ENCODE assay signal across 8 cellular contexts in genomic region chr6:33275795-33276580, GRCh38. TPM values are rescaled to one million over a fixed set of nuclear protein-coding genes. Genes with fewer than 3 reads are reported as not detected.
DNase-seq lines count a peak whose midpoint lies in the region; ATAC-seq, FAIRE-seq and TF ChIP-seq lines count a peak whose summit lies in the region.
"Not testable (repeated sequence)": the region's sequence is repeated elsewhere in the genome, so short reads cannot be mapped to it uniquely, and the experiment has no call there.

No MANE protein-coding gene starts in this region.

- peaks cover 75% of the 10 kb centered on the region for H3F3A ChIP-seq in DOHH2 (ENCODE audit: control insufficient read depth, insufficient read depth)

- CTCF ChIA-PET in WTC11 (lab: Charles Lee) (interaction anchor here (1.5 to 3.1 kb wide), 8 partner anchors 13 to 291 kb away, joined by 5 to 40 read pairs (median 13); partner anchors contain the start of genes HSD17B8, PFDN6, RGL2 and WDR46), GM12878 (lab: Yijun Ruan, JAX) (interaction anchor here (0.9 to 3.9 kb wide), 7 partner anchors 12 to 149 kb away, joined by 3 to 30 read pairs (median 7); partner anchors contain the start of genes PFDN6, RGL2, WDR46 and ZBTB22)

- peak overlapping the region; percentile 93 for H3K4me3 ChIP-seq in DOHH2 (ENCODE audit: low read length)
- H3K4me3 ChIP-seq in LNCaP clone FGC (ENCODE audit: low read depth, low read length), result peak overlapping the region; percentile 50
- H3K4me3 ChIP-seq in GM12878, result peak overlapping the region; percentile 87
- H3K4me3 ChIP-seq in esophagus muscularis mucosa, result peak overlapping the region; percentile 73 to 79 (median 78)
- peak overlapping the region; percentile 86 for H3K4me3 ChIP-seq in lower lobe of right lung
- H3K4me3 ChIP-seq in prostate gland, result peak overlapping the region in 1 of 2 donors; percentile 74
- H3K4me3 ChIP-seq in tibial nerve, result peak overlapping the region in 3 of 4 donors; percentile 65 to 95 (median 70)

- H3K79me2 ChIP-seq in DOHH2 (ENCODE audit: control insufficient read depth, low read length) (peaks cover 49% of the 10 kb centered on the region), GM12878 (ENCODE audit: control insufficient read depth, insufficient read depth, low read length) (peaks cover 62% of the 10 kb centered on the region)

- H2AFZ ChIP-seq in GM12878 (ENCODE audit: control insufficient read depth, low read depth, low read length), result not testable (repeated sequence)

- H3K36me3 ChIP-seq in DOHH2 (ENCODE audit: control insufficient read depth, low read length), result peaks cover 93% of the 10 kb centered on the region
- peaks cover 22 to 25% of the 10 kb centered on the region in 2 experiments for H3K36me3 ChIP-seq in GM12878 (ENCODE audit: control insufficient read depth in 2 of 2, insufficient read depth in 2 of 2, low read length in 1 of 2)
- peaks cover 18 to 61% (median 56%) of the 10 kb centered on the region in 4 donors for H3K36me3 ChIP-seq in esophagus muscularis mucosa
- H3K36me3 ChIP-seq in lower lobe of right lung, result peaks cover 66% of the 10 kb centered on the region
- H3K36me3 ChIP-seq in prostate gland, result not testable (repeated sequence)
- peaks cover 0 to 60% (median 25%) of the 10 kb centered on the region in 3 donors for H3K36me3 ChIP-seq in tibial nerve

- RAD21 ChIA-PET in GM12878 (lab: Charles Lee; ENCODE audit: unreplicated experiment), result interaction anchor here (1.3 kb wide), 1 partner anchor 119 kb away, joined by 3 read pairs; no protein-coding TSS in a partner anchor

- not testable (repeated sequence) for ATAC-seq in WTC11, GM12878, lower lobe of right lung

- H3K4me1 ChIP-seq in DOHH2 (ENCODE audit: control insufficient read depth, low read length) (peaks cover 71% of the 10 kb centered on the region), GM12878 (ENCODE audit: control insufficient read depth, insufficient read depth, low read length) (peaks cover 22% of the 10 kb centered on the region), esophagus muscularis mucosa (peaks cover 54 to 77% (median 70%) of the 10 kb centered on the region in 4 donors), lower lobe of right lung (peaks cover 71% of the 10 kb centered on the region), prostate gland (replicated peaks) (peaks cover 28% of the 10 kb centered on the region), tibial nerve (peaks cover 3 to 69% (median 54%) of the 10 kb centered on the region in 4 donors)

- H3K27ac ChIP-seq in DOHH2 (ENCODE audit: low read depth, low read length) (peak overlapping the region; percentile 80), GM12878 (ENCODE audit: control insufficient read depth, insufficient read depth) (peak overlapping the region; percentile 86), esophagus muscularis mucosa (replicated peaks in 1 of 4) (peak overlapping the region; percentile 83 to 93 (median 90)), lower lobe of right lung (peak overlapping the region; percentile 95), prostate gland (peak overlapping the region; percentile 87), tibial nerve (peak overlapping the region in 3 of 4 donors; percentile 85 to 95 (median 89))

- H3K27ac Mint-ChIP-seq in WTC11, result peak overlapping the region; percentile 100

- peaks cover 53% of the 10 kb centered on the region for H3K36me3 Mint-ChIP-seq in WTC11

- whole genome bisulfite sequencing in GM12878 (ENCODE audit: insufficient coverage, insufficient replicate concordance, low lambda C conversion rate, missing lambda C conversion rate), result 17% methylated on average over 16 of the region's 16 CpGs
- WGBS in esophagus muscularis mucosa, result 73% methylated on average over 16 of the region's 16 CpGs
- 83% methylated on average over 16 of the region's 16 CpGs for WGBS in prostate gland
- 73 to 74% methylated on average over 16 of the region's 16 CpGs for WGBS in tibial nerve, 2 donors

- not testable (repeated sequence) for BruUV-seq in GM12878 (replicated peaks; lab: Mats Ljungman, UMichigan)

- H3K9me2 ChIP-seq in DOHH2 (replicated peaks; ENCODE audit: control insufficient read depth, low read length), result not testable (repeated sequence)

- DNase-seq in LNCaP clone FGC (ENCODE audit: low read depth); WTC11 (ENCODE audit: low spot score); GM12878 (ENCODE audit: low read depth, low spot score); esophagus muscularis mucosa (ENCODE audit: extremely low spot score); lower lobe of right lung; prostate gland (ENCODE audit: low spot score); tibial nerve (ENCODE audit: low spot score in 2 of 2): not testable (repeated sequence)

- peak overlapping the region; percentile 88 for H3K9ac ChIP-seq in GM12878 (ENCODE audit: control insufficient read depth, insufficient read depth, low read length)

- SMC1A ChIA-PET in GM12878 (lab: Charles Lee; ENCODE audit: uncharacterized antibody, unreplicated experiment), result interaction anchor here (1.3 to 3.6 kb wide), 3 partner anchors 8 to 35 kb away, joined by 4 to 25 read pairs (median 5); partner anchors contain the start of genes PFDN6 and WDR46

- H3K27me3 Mint-ChIP-seq in WTC11 (ENCODE audit: low read depth), result not testable (repeated sequence)

- H4K20me1 ChIP-seq in DOHH2 (ENCODE audit: control insufficient read depth, insufficient read depth, low read depth, low read length), result peaks cover 25% of the 10 kb centered on the region
- not testable (repeated sequence) for H4K20me1 ChIP-seq in GM12878 (ENCODE audit: control insufficient read depth, insufficient read depth)

- not testable (repeated sequence) for H3K9me3 ChIP-seq in DOHH2 (ENCODE audit: control insufficient read depth, insufficient read depth, low read length); GM12878 (replicated peaks; ENCODE audit: control insufficient read depth, insufficient read depth, low read length); esophagus muscularis mucosa; lower lobe of right lung; prostate gland; tibial nerve

- not testable (repeated sequence) for TF ChIP-seq CTCF in DOHH2 (IDR thresholded peaks at IDR 0.05; ENCODE audit: low read depth, low read length, poor library complexity, severe bottlenecking); LNCaP clone FGC (IDR thresholded peaks at IDR 0.05; ENCODE audit: control insufficient read depth, extremely low read depth, insufficient read depth); WTC11 (IDR thresholded peaks at IDR 0.05); GM12878 (IDR thresholded peaks at IDR 0.05 in 2 of 3, conservative IDR thresholded peaks at IDR 0.05 in 1 of 3; ENCODE audit: control insufficient read depth in 2 of 3, extremely low read depth in 1 of 3, insufficient read depth in 1 of 3, low read depth in 3 of 3, low read length in 3 of 3); esophagus muscularis mucosa (IDR thresholded peaks at IDR 0.05); lower lobe of right lung (IDR thresholded peaks at IDR 0.05); prostate gland (IDR thresholded peaks at IDR 0.05); tibial nerve (IDR thresholded peaks at IDR 0.05)

- TF ChIP-seq EP300 in GM12878 (IDR thresholded peaks at IDR 0.05; ENCODE audit: borderline replicate concordance in 1 of 2, control insufficient read depth in 1 of 2, low read depth in 2 of 2, low read length in 2 of 2); esophagus muscularis mucosa (IDR thresholded peaks at IDR 0.05); tibial nerve (IDR thresholded peaks at IDR 0.05): not testable (repeated sequence)

- H3K9me3 Mint-ChIP-seq in WTC11, result not testable (repeated sequence)

- POLR2A ChIA-PET in WTC11 (lab: Charles Lee) (interaction anchor here (1.7 to 3.2 kb wide), 2 partner anchors 13 to 27 kb away, joined by 11 to 27 read pairs; partner anchors contain the start of genes PFDN6 and WDR46), GM12878 (lab: Charles Lee) (interaction anchor here (0.5 to 3.9 kb wide), 5 partner anchors 13 to 151 kb away, joined by 5 to 38 read pairs (median 10); partner anchors contain the start of genes PFDN6 and WDR46)

- H3K4me3 Mint-ChIP-seq in WTC11, result peak overlapping the region; percentile 96

- in situ Hi-C loops in GM12878 (cut with MboI), result not testable (repeated sequence)

- FAIRE-seq in GM12878 (lab: Jason Lieb, UNC), result not testable (repeated sequence)

- H3K4me2 ChIP-seq in DOHH2 (ENCODE audit: low read length) (peak overlapping the region; percentile 99), GM12878 (ENCODE audit: control insufficient read depth, insufficient read depth) (peak overlapping the region; percentile 83)

- H3K4me1 Mint-ChIP-seq in WTC11, result peaks cover 56% of the 10 kb centered on the region

- TF ChIP-seq POLR2A in GM12878 (IDR thresholded peaks at IDR 0.05; ENCODE audit: low read depth, low read length); esophagus muscularis mucosa (IDR thresholded peaks at IDR 0.05; ENCODE audit: low read depth); prostate gland (IDR thresholded peaks at IDR 0.05); tibial nerve (IDR thresholded peaks at IDR 0.05): not testable (repeated sequence)

- intact Hi-C loops in GM12878 (cut with micrococcal nuclease; ENCODE audit: unreplicated experiment), result loop anchor here (2.0 to 5.0 kb wide), 2 partner anchors 69 to 116 kb away; partner anchors contain the start of gene KIFC1
- intact Hi-C loops in esophagus muscularis mucosa (cut with DNase I); lower lobe of right lung (cut with DNase I); prostate gland (cut with DNase I): not testable (repeated sequence)

- TF ChIP-seq RAD21 in GM12878 (IDR thresholded peaks at IDR 0.05; ENCODE audit: insufficient read depth, low read depth, low read length), result not testable (repeated sequence)

- H3K27me3 ChIP-seq in DOHH2 (ENCODE audit: control insufficient read depth, low read length); GM12878 (replicated peaks in 1 of 2; ENCODE audit: control insufficient read depth in 2 of 2, insufficient read depth in 2 of 2, low read length in 1 of 2); esophagus muscularis mucosa; lower lobe of right lung (ENCODE audit: low read depth); prostate gland (replicated peaks; ENCODE audit: insufficient read depth); tibial nerve: not testable (repeated sequence)

RNA-seq across cellular contexts. Expression of gene B3GALT4, which starts 0.9 kb away (rescaled TPM):
- total RNA-seq in WTC11 (2021), result 3.2 to 5.0 TPM (median 4.1 TPM) in 3 replicates
- 14.5 and 15.4 TPM in 2 replicates for total RNA-seq in GM12878 (2013; cell fraction: nucleolus; rRNA removed)
- total RNA-seq in GM12878 (2014; rRNA removed), result 6.8 and 8.2 TPM in 2 replicates
- 2.8 and 2.9 TPM in 2 replicates for total RNA-seq in GM12878 (2014; rRNA removed; fragmentation: Illumina TruSeq; extraction: Trizol)
- total RNA-seq in GM12878 (2021), result 6.2 and 6.5 TPM in 2 replicates
- polyA plus RNA-seq in GM12878 (2011; ENCODE audit: low read depth), result 1.5 TPM
- 1.0 and 1.8 TPM in 2 replicates for polyA plus RNA-seq in GM12878 (2011; rRNA removed)
- 2.4 and 3.0 TPM in 2 replicates for polyA plus RNA-seq in GM12878 (2011; cell fraction: cytosol; rRNA removed)
- polyA plus RNA-seq in GM12878 (2011; cell fraction: nucleus; rRNA removed), result 3.8 and 4.4 TPM in 2 replicates
- 5.8 TPM in 2 replicates for polyA plus RNA-seq in GM12878 (2012)
- polyA plus RNA-seq in GM12878 (2014; fragmentation: Illumina TruSeq; extraction: Trizol), result 0.33 and 0.98 TPM in 2 replicates
- polyA plus RNA-seq in GM12878 (2014; fragmentation: Nextera tagmentation; extraction: Ambion mirVana), result under 1 TPM; 0.27 to 0.37 TPM
- polyA plus RNA-seq in GM12878 (2014; rRNA removed), result 4.6 and 5.1 TPM in 2 replicates
- polyA plus RNA-seq in GM12878 (2016; fragmentation: Nextera tagmentation; extraction: Ambion mirVana), result 1 to 10 TPM; 2.4 to 3.8 TPM
- polyA minus RNA-seq in GM12878 (2011; rRNA and poly(A)+ RNA removed), result 2.7 and 7.0 TPM in 2 replicates
- polyA minus RNA-seq in GM12878 (2011; cell fraction: cytosol; rRNA and poly(A)+ RNA removed), result 1.7 and 3.2 TPM in 2 replicates
- polyA minus RNA-seq in GM12878 (2011; cell fraction: nucleus; rRNA and poly(A)+ RNA removed), result 12.5 and 20.7 TPM in 2 replicates
- total RNA-seq in esophagus muscularis mucosa, result 10 to 100 TPM; 13.1 to 26.8 (median 24.2) TPM
- 19.6 TPM for total RNA-seq in lower lobe of right lung
- total RNA-seq in prostate gland, result 10 to 100 TPM; 15.8 to 21.4 TPM
- 10 to 100 TPM in 3 of 4 donors, 1 to 10 TPM in 1; 7.5 to 30.4 (median 17.7) TPM for total RNA-seq in tibial nerve

RNA-seq across cellular contexts. Expression of gene RPS18, which starts 4.1 kb away (rescaled TPM):
- total RNA-seq in WTC11 (2021), result 2,857 to 3,321 TPM (median 3,240 TPM) in 3 replicates
- total RNA-seq in GM12878 (2013; cell fraction: nucleolus; rRNA removed), result 558 and 624 TPM in 2 replicates
- total RNA-seq in GM12878 (2014; rRNA removed), result 6,753 and 7,288 TPM in 2 replicates
- 7,180 and 7,566 TPM in 2 replicates for total RNA-seq in GM12878 (2014; rRNA removed; fragmentation: Illumina TruSeq; extraction: Trizol)
- 5,526 and 5,774 TPM in 2 replicates for total RNA-seq in GM12878 (2021)
- polyA plus RNA-seq in GM12878 (2011; ENCODE audit: low read depth), result 17,971 TPM
- 8,077 and 9,878 TPM in 2 replicates for polyA plus RNA-seq in GM12878 (2011; rRNA removed)
- polyA plus RNA-seq in GM12878 (2011; cell fraction: cytosol; rRNA removed), result 10,835 and 16,153 TPM in 2 replicates
- 3,547 and 5,859 TPM in 2 replicates for polyA plus RNA-seq in GM12878 (2011; cell fraction: nucleus; rRNA removed)
- 12,427 and 13,567 TPM in 2 replicates for polyA plus RNA-seq in GM12878 (2012)
- polyA plus RNA-seq in GM12878 (2014; fragmentation: Illumina TruSeq; extraction: Trizol), result 7,632 and 8,884 TPM in 2 replicates
- over 10,000 TPM; 17,270 to 20,828 TPM for polyA plus RNA-seq in GM12878 (2014; fragmentation: Nextera tagmentation; extraction: Ambion mirVana)
- polyA plus RNA-seq in GM12878 (2014; rRNA removed), result 9,185 and 10,303 TPM in 2 replicates
- polyA plus RNA-seq in GM12878 (2016; fragmentation: Nextera tagmentation; extraction: Ambion mirVana), result 1,000 to 10,000 TPM; 4,228 to 4,318 TPM
- polyA minus RNA-seq in GM12878 (2011; rRNA and poly(A)+ RNA removed), result 5,090 and 5,101 TPM in 2 replicates
- 963 and 1,029 TPM in 2 replicates for polyA minus RNA-seq in GM12878 (2011; cell fraction: cytosol; rRNA and poly(A)+ RNA removed)
- polyA minus RNA-seq in GM12878 (2011; cell fraction: nucleus; rRNA and poly(A)+ RNA removed), result 288 and 344 TPM in 2 replicates
- total RNA-seq in esophagus muscularis mucosa, result 1,000 to 10,000 TPM; 1,642 to 3,082 (median 2,562) TPM
- 1,662 TPM for total RNA-seq in lower lobe of right lung
- total RNA-seq in prostate gland, result 1,000 to 10,000 TPM; 1,990 to 4,594 TPM
- 1,000 to 10,000 TPM; 2,115 to 2,529 (median 2,306) TPM for total RNA-seq in tibial nerve

RNA-seq across cellular contexts. Expression of gene VPS52, which starts 4.3 kb away (rescaled TPM):
- 43.0 to 46.8 TPM (median 43.1 TPM) in 3 replicates for total RNA-seq in WTC11 (2021)
- 85.4 and 91.2 TPM in 2 replicates for total RNA-seq in GM12878 (2013; cell fraction: nucleolus; rRNA removed)
- 32.4 and 33.9 TPM in 2 replicates for total RNA-seq in GM12878 (2014; rRNA removed)
- total RNA-seq in GM12878 (2014; rRNA removed; fragmentation: Illumina TruSeq; extraction: Trizol), result 20.9 and 22.1 TPM in 2 replicates
- total RNA-seq in GM12878 (2021), result 36.1 and 38.1 TPM in 2 replicates
- polyA plus RNA-seq in GM12878 (2011; ENCODE audit: low read depth), result 38.1 TPM
- 29.7 and 52.7 TPM in 2 replicates for polyA plus RNA-seq in GM12878 (2011; rRNA removed)
- 47.5 and 60.5 TPM in 2 replicates for polyA plus RNA-seq in GM12878 (2011; cell fraction: cytosol; rRNA removed)
- polyA plus RNA-seq in GM12878 (2011; cell fraction: nucleus; rRNA removed), result 264 and 288 TPM in 2 replicates
- polyA plus RNA-seq in GM12878 (2012), result 34.5 and 39.0 TPM in 2 replicates
- 34.1 and 47.1 TPM in 2 replicates for polyA plus RNA-seq in GM12878 (2014; fragmentation: Illumina TruSeq; extraction: Trizol)
- 10 to 100 TPM; 11.3 to 13.2 TPM for polyA plus RNA-seq in GM12878 (2014; fragmentation: Nextera tagmentation; extraction: Ambion mirVana)
- 47.0 and 51.2 TPM in 2 replicates for polyA plus RNA-seq in GM12878 (2014; rRNA removed)
- polyA plus RNA-seq in GM12878 (2016; fragmentation: Nextera tagmentation; extraction: Ambion mirVana), result 10 to 100 TPM; 36.0 to 37.3 TPM
- polyA minus RNA-seq in GM12878 (2011; rRNA and poly(A)+ RNA removed), result 84.5 and 88.1 TPM in 2 replicates
- polyA minus RNA-seq in GM12878 (2011; cell fraction: cytosol; rRNA and poly(A)+ RNA removed), result 17.4 and 24.1 TPM in 2 replicates
- 94.5 and 122 TPM in 2 replicates for polyA minus RNA-seq in GM12878 (2011; cell fraction: nucleus; rRNA and poly(A)+ RNA removed)
- 10 to 100 TPM; 22.5 to 34.9 (median 31.8) TPM for total RNA-seq in esophagus muscularis mucosa
- total RNA-seq in lower lobe of right lung, result 59.7 TPM
- 10 to 100 TPM; 42.2 to 55.0 TPM for total RNA-seq in prostate gland
- 10 to 100 TPM; 37.7 to 46.5 (median 45.2) TPM for total RNA-seq in tibial nerve

RNA-seq across cellular contexts. Expression of gene WDR46, which starts 13.1 kb away (rescaled TPM):
- total RNA-seq in WTC11 (2021) (72.0 to 94.5 TPM (median 72.4 TPM) in 3 replicates), GM12878 (2014; rRNA removed) (82.7 and 98.4 TPM in 2 replicates), GM12878 (2014; rRNA removed; fragmentation: Illumina TruSeq; extraction: Trizol) (93.9 and 98.0 TPM in 2 replicates), GM12878 (2021) (90.4 and 96.4 TPM in 2 replicates), esophagus muscularis mucosa (10 to 100 TPM; 30.5 to 42.6 (median 35.7) TPM), lower lobe of right lung (34.4 TPM), prostate gland (10 to 100 TPM; 41.3 to 47.2 TPM), tibial nerve (10 to 100 TPM; 46.5 to 88.4 (median 69.1) TPM)
- 48.9 and 51.3 TPM in 2 replicates for total RNA-seq in GM12878 (2013; cell fraction: nucleolus; rRNA removed)
- polyA plus RNA-seq in GM12878 (2011; ENCODE audit: low read depth), result 30.0 TPM
- polyA plus RNA-seq in GM12878 (2011; rRNA removed) (31.7 and 50.0 TPM in 2 replicates), GM12878 (2014; fragmentation: Illumina TruSeq; extraction: Trizol) (58.9 and 66.9 TPM in 2 replicates), GM12878 (2014; fragmentation: Nextera tagmentation; extraction: Ambion mirVana) (10 to 100 TPM; 10.1 to 23.5 TPM), GM12878 (2014; rRNA removed) (75.5 and 88.6 TPM in 2 replicates), GM12878 (2016; fragmentation: Nextera tagmentation; extraction: Ambion mirVana) (100 to 1,000 TPM; 134 to 147 TPM)
- polyA plus RNA-seq in GM12878 (2011; cell fraction: cytosol; rRNA removed), result 55.6 and 72.4 TPM in 2 replicates
- polyA plus RNA-seq in GM12878 (2011; cell fraction: nucleus; rRNA removed), result 141 and 154 TPM in 2 replicates
- polyA plus RNA-seq in GM12878 (2012), result 42.3 and 52.4 TPM in 2 replicates
- 78.2 and 78.6 TPM in 2 replicates for polyA minus RNA-seq in GM12878 (2011; rRNA and poly(A)+ RNA removed)
- polyA minus RNA-seq in GM12878 (2011; cell fraction: cytosol; rRNA and poly(A)+ RNA removed), result 32.6 and 39.4 TPM in 2 replicates
- polyA minus RNA-seq in GM12878 (2011; cell fraction: nucleus; rRNA and poly(A)+ RNA removed), result 43.9 and 77.9 TPM in 2 replicates

RNA-seq across cellular contexts. Expression of gene PFDN6, which starts 13.4 kb away (rescaled TPM):
- 83.3 to 95.7 TPM (median 85.6 TPM) in 3 replicates for total RNA-seq in WTC11 (2021)
- 15.0 and 16.1 TPM in 2 replicates for total RNA-seq in GM12878 (2013; cell fraction: nucleolus; rRNA removed)
- 110 and 131 TPM in 2 replicates for total RNA-seq in GM12878 (2014; rRNA removed)
- 134 and 141 TPM in 2 replicates for total RNA-seq in GM12878 (2014; rRNA removed; fragmentation: Illumina TruSeq; extraction: Trizol)
- total RNA-seq in GM12878 (2021), result 87.8 and 91.8 TPM in 2 replicates
- polyA plus RNA-seq in GM12878 (2011; ENCODE audit: low read depth), result 149 TPM
- 73.4 and 83.5 TPM in 2 replicates for polyA plus RNA-seq in GM12878 (2011; rRNA removed)
- 37.7 and 46.6 TPM in 2 replicates for polyA plus RNA-seq in GM12878 (2011; cell fraction: cytosol; rRNA removed)
- 53.0 and 60.5 TPM in 2 replicates for polyA plus RNA-seq in GM12878 (2011; cell fraction: nucleus; rRNA removed)
- polyA plus RNA-seq in GM12878 (2012), result 83.0 and 98.2 TPM in 2 replicates
- 168 and 182 TPM in 2 replicates for polyA plus RNA-seq in GM12878 (2014; fragmentation: Illumina TruSeq; extraction: Trizol)
- 1 to 10 TPM; 3.1 to 5.7 TPM for polyA plus RNA-seq in GM12878 (2014; fragmentation: Nextera tagmentation; extraction: Ambion mirVana)
- 164 and 165 TPM in 2 replicates for polyA plus RNA-seq in GM12878 (2014; rRNA removed)
- 10 to 100 TPM; 27.7 to 35.7 TPM for polyA plus RNA-seq in GM12878 (2016; fragmentation: Nextera tagmentation; extraction: Ambion mirVana)
- polyA minus RNA-seq in GM12878 (2011; rRNA and poly(A)+ RNA removed), result 20.4 and 20.6 TPM in 2 replicates
- 10.8 and 12.3 TPM in 2 replicates for polyA minus RNA-seq in GM12878 (2011; cell fraction: cytosol; rRNA and poly(A)+ RNA removed)
- polyA minus RNA-seq in GM12878 (2011; cell fraction: nucleus; rRNA and poly(A)+ RNA removed), result 25.8 and 32.7 TPM in 2 replicates
- 10 to 100 TPM; 29.1 to 54.2 (median 43.7) TPM for total RNA-seq in esophagus muscularis mucosa
- 32.9 TPM for total RNA-seq in lower lobe of right lung
- total RNA-seq in prostate gland, result 10 to 100 TPM; 24.1 to 59.7 TPM
- total RNA-seq in tibial nerve, result 10 to 100 TPM; 12.4 to 48.7 (median 21.0) TPM
